Comparison of ENCODE assay signal across 1 cellular context in genomic region chr6:10420546-10421507, GRCh38.
TF ChIP-seq lines count a peak whose summit lies in the region.

No MANE protein-coding gene starts in this region.

TF ChIP-seq in HEK293, 187 proteins besides CTCF, POLR2A, EP300 and RAD21 (continued from another document):
- TF ChIP-seq OVOL3 (tag by site-specific recombination; IDR thresholded peaks at IDR 0.05): no peak
- no peak for TF ChIP-seq ZBTB7A (tag by site-specific recombination; IDR thresholded peaks at IDR 0.05; ENCODE audit: low read depth)
- TF ChIP-seq INSM2 (tag by site-specific recombination; IDR thresholded peaks at IDR 0.05): no peak
- TF ChIP-seq PRDM1 (tag by site-specific recombination; IDR thresholded peaks at IDR 0.05): no peak
- TF ChIP-seq KLF17 (tag by site-specific recombination; IDR thresholded peaks at IDR 0.05): no peak
- no peak for TF ChIP-seq HOXD13 (CRISPR knock-in tag; IDR thresholded peaks at IDR 0.05; ENCODE audit: borderline replicate concordance)
- TF ChIP-seq ZNF302 (tag by site-specific recombination; IDR thresholded peaks at IDR 0.05; ENCODE audit: low read depth): no peak
- TF ChIP-seq SP2 (tag by site-specific recombination; IDR thresholded peaks at IDR 0.05): no peak
